Comparison of ENCODE assay signal across 1 cellular context in the genomic region with DNA sequence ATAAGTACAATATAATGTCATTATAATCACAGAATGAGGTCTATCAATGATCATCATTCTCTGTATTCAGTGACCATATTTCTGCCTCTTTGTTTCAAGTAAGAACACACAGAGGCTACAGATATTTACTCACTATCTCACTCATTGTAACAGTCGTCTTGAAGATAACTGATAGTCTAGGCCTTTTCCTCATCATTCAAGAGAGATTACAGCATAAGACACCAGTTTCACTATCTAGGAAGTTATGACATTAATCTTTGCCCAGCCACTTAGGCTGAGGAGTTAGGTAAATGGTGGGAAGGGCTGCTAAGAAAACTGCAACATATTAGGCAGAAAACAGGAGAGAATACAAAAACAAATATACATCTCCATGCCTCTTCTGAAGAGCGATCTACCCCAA.
A peak's percentile ranks its signal among the peaks of the same experiment; 100 is the strongest.
TF ChIP-seq lines count a peak whose summit lies in the region.

No MANE protein-coding gene starts in this region.

TF ChIP-seq in K562, 482 proteins besides CTCF, POLR2A, EP300 and RAD21 (continued from another document):
- TF ChIP-seq, protein P1, sequence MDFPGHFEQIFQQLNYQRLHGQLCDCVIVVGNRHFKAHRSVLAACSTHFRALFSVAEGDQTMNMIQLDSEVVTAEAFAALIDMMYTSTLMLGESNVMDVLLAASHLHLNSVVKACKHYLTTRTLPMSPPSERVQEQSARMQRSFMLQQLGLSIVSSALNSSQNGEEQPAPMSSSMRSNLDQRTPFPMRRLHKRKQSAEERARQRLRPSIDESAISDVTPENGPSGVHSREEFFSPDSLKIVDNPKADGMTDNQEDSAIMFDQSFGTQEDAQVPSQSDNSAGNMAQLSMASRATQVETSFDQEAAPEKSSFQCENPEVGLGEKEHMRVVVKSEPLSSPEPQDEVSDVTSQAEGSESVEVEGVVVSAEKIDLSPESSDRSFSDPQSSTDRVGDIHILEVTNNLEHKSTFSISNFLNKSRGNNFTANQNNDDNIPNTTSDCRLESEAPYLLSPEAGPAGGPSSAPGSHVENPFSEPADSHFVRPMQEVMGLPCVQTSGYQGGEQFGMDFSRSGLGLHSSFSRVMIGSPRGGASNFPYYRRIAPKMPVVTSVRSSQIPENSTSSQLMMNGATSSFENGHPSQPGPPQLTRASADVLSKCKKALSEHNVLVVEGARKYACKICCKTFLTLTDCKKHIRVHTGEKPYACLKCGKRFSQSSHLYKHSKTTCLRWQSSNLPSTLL (IDR thresholded peaks at IDR 0.05) = no peak
- TF ChIP-seq PBX2 (CRISPR knock-in tag; IDR thresholded peaks at IDR 0.05; ENCODE audit: low read depth) (no peak), PBX2 (tag; conservative IDR thresholded peaks at IDR 0.05; ENCODE audit: low read depth) (0 out of 2 replicates have a peak, but pooled peaks have one; percentile 19)
